In genomic region chr14:89430271-89430620, GRCh38 we compare ENCODE assay signal across 2 cellular contexts.
TF ChIP-seq lines count a peak whose summit lies in the region.

No MANE protein-coding gene starts in this region.

TF ChIP-seq in SK-N-SH, 30 proteins besides CTCF, POLR2A, EP300 and RAD21 (continued from another document):
- TF ChIP-seq, protein P1, sequence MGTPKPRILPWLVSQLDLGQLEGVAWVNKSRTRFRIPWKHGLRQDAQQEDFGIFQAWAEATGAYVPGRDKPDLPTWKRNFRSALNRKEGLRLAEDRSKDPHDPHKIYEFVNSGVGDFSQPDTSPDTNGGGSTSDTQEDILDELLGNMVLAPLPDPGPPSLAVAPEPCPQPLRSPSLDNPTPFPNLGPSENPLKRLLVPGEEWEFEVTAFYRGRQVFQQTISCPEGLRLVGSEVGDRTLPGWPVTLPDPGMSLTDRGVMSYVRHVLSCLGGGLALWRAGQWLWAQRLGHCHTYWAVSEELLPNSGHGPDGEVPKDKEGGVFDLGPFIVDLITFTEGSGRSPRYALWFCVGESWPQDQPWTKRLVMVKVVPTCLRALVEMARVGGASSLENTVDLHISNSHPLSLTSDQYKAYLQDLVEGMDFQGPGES (IDR thresholded peaks at IDR 0.05; ENCODE audit: low read depth, low read length) = no peak
- TF ChIP-seq SIN3A (IDR thresholded peaks at IDR 0.05; ENCODE audit: borderline replicate concordance, low read depth, low read length) = no peak
- TF ChIP-seq JUND (IDR thresholded peaks at IDR 0.05) = no peak
- TF ChIP-seq SMC3 (IDR thresholded peaks at IDR 0.05; ENCODE audit: low read depth, low read length) = no peak

TF ChIP-seq in SK-N-SH treated with all-trans-retinoic acid at 6 μM for 48 hours, 23 proteins besides CTCF, POLR2A, EP300 and RAD21 (continued from another document):
- TF ChIP-seq, protein P2, sequence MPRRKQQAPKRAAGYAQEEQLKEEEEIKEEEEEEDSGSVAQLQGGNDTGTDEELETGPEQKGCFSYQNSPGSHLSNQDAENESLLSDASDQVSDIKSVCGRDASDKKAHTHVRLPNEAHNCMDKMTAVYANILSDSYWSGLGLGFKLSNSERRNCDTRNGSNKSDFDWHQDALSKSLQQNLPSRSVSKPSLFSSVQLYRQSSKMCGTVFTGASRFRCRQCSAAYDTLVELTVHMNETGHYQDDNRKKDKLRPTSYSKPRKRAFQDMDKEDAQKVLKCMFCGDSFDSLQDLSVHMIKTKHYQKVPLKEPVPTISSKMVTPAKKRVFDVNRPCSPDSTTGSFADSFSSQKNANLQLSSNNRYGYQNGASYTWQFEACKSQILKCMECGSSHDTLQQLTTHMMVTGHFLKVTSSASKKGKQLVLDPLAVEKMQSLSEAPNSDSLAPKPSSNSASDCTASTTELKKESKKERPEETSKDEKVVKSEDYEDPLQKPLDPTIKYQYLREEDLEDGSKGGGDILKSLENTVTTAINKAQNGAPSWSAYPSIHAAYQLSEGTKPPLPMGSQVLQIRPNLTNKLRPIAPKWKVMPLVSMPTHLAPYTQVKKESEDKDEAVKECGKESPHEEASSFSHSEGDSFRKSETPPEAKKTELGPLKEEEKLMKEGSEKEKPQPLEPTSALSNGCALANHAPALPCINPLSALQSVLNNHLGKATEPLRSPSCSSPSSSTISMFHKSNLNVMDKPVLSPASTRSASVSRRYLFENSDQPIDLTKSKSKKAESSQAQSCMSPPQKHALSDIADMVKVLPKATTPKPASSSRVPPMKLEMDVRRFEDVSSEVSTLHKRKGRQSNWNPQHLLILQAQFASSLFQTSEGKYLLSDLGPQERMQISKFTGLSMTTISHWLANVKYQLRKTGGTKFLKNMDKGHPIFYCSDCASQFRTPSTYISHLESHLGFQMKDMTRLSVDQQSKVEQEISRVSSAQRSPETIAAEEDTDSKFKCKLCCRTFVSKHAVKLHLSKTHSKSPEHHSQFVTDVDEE (CRISPR knock-in tag; IDR thresholded peaks at IDR 0.05) = no peak
- TF ChIP-seq, protein P3, sequence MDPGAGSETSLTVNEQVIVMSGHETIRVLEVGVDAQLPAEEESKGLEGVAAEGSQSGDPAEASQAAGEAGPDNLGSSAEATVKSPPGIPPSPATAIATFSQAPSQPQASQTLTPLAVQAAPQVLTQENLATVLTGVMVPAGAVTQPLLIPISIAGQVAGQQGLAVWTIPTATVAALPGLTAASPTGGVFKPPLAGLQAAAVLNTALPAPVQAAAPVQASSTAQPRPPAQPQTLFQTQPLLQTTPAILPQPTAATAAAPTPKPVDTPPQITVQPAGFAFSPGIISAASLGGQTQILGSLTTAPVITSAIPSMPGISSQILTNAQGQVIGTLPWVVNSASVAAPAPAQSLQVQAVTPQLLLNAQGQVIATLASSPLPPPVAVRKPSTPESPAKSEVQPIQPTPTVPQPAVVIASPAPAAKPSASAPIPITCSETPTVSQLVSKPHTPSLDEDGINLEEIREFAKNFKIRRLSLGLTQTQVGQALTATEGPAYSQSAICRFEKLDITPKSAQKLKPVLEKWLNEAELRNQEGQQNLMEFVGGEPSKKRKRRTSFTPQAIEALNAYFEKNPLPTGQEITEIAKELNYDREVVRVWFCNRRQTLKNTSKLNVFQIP (CRISPR knock-in tag; IDR thresholded peaks at IDR 0.05; ENCODE audit: borderline replicate concordance, low read depth) = no peak
- no peak for TF ChIP-seq ZNF70 (CRISPR knock-in tag; IDR thresholded peaks at IDR 0.05)
- TF ChIP-seq TCF4 (CRISPR knock-in tag; IDR thresholded peaks at IDR 0.05; ENCODE audit: borderline replicate concordance) = no peak
- TF ChIP-seq ZNF8 (CRISPR knock-in tag; IDR thresholded peaks at IDR 0.05) = no peak
- TF ChIP-seq CREB5 (CRISPR knock-in tag; IDR thresholded peaks at IDR 0.05; ENCODE audit: low read depth) = no peak
- TF ChIP-seq PPARA (CRISPR knock-in tag; IDR thresholded peaks at IDR 0.05; ENCODE audit: borderline replicate concordance) = no peak
- TF ChIP-seq CSDC2 (CRISPR knock-in tag; IDR thresholded peaks at IDR 0.05) = no peak
- no peak for TF ChIP-seq GLIS3 (CRISPR knock-in tag; IDR thresholded peaks at IDR 0.05)
